Comparison of ENCODE assay signal across 8 cellular contexts in genomic region chr2:202871161-202872141, GRCh38. TPM values are rescaled to one million over a fixed set of nuclear protein-coding genes. Genes with fewer than 3 reads are reported as not detected.
DNase-seq lines count a peak whose midpoint lies in the region; ATAC-seq lines count a peak whose summit lies in the region.

Gene ICA1L, minus strand, starts transcription at chr2:202871766. Its CDS starts 42,757 bp downstream, at chr2:202829009.

- ATAC-seq in GM18511 (IDR thresholded peaks at IDR 0.05; ENCODE audit: unreplicated experiment): peak; percentile 83
- peak; percentile 56 for ATAC-seq in HG02973 (IDR thresholded peaks at IDR 0.05; ENCODE audit: unreplicated experiment)

- peak; percentile 53 for DNase-seq in A172 (ENCODE audit: low spot score)
- DNase-seq in NCI-H2171 treated with DMSO at 0.1 percent for 48 hours (lab: John Stamatoyannopoulos, UW): peak; percentile 68
- peak; percentile 6 to 22 (median 10) for DNase-seq in activated CD4-positive, CD25-positive, alpha-beta regulatory T cell (lab: John Stamatoyannopoulos, UW)
- DNase-seq in caudate nucleus (lab: John Stamatoyannopoulos, UW): peak in 57 of 61 donors; percentile 2 to 83 (median 57)
- peak; percentile 85 for DNase-seq in islet precursor cell
- DNase-seq in stimulated activated CD4-positive, alpha-beta T cell treated with anti-CD3 and anti-CD28 coated beads, Interleukin-15, amount 100 ng/mL, for 1 hour (ENCODE audit: low read depth in 1 of 2, low spot score in 1 of 2): peak; percentile 5 to 47

- peak within 1 kb of the TSS; percentile 85 for H3K27ac ChIP-seq in caudate nucleus (ENCODE audit: low read depth, low read length)

RNA-seq across cellular contexts. Expression of gene ICA1L, which starts in this region (rescaled TPM):
- 9.7 and 14.4 TPM in 2 replicates for total RNA-seq in A172 (2014; rRNA removed; shearing (Covaris generic))

Comparison
In these comparisons a context has a peak if more than half of its experiments do, and no peak if none do; other contexts are left out.
1. Peak in every context shown above with its lines: DNase-seq, ATAC-seq and H3K27ac ChIP-seq.
2. DNase-seq: peak in every context shown above with its lines; median percentile 85 in islet precursor cell; 68 in NCI-H2171 treated with DMSO at 0.1 percent for 48 hours; 57 in caudate nucleus; 53 in A172; 26 in stimulated activated CD4-positive, alpha-beta T cell treated with anti-CD3 and anti-CD28 coated beads, Interleukin-15, amount 100 ng/mL, for 1 hour; 10 in activated CD4-positive, CD25-positive, alpha-beta regulatory T cell.